ENCODE assay signal across 18 cellular contexts in the genomic region with DNA sequence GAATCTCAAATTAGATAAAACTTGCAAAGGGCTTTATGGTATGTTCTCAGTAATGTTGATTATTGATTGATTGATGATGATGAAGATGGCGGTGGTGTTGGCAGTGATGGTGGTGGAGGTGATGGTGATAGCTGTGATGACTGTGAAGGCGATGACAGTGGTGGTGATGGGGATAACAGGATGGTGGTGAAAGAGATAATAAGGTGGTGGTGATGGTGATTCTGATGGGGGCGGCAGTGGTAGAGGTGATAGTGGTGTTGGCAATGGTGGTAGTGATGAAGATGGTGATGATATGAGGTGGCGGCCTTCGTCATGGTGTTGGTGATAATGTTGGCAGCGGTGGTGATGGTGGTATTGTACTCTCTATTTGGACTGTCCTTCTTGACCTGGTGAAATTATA.
DNase-seq lines count a peak whose midpoint lies in the region; ATAC-seq and TF ChIP-seq lines count a peak whose summit lies in the region.
"Had no signal": no experiment of that assay in that cellular context is flagged by ENCODE, and none has a peak within 500 bp of the region (broad histone marks: within the 10 kb centered on the region; RNA-seq: fewer than 3 reads in every experiment).

No MANE protein-coding gene starts in this region.

- H3K9me3 ChIP-seq in T-helper 17 cell (ENCODE audit: control insufficient read depth, low read length, poor library complexity, severe bottlenecking) (no peaks in the 10 kb centered on the region), neural cell (ENCODE audit: low read length) (no peaks in the 10 kb centered on the region)
- H3K9me3 ChIP-seq: BLaER1 had no signal

- H3K27me3 ChIP-seq in neural cell (ENCODE audit: insufficient read depth, low read depth, low read length), result no peaks in the 10 kb centered on the region
- H3K27me3 ChIP-seq: BLaER1 had no signal

- H3K36me3 ChIP-seq in neural cell (ENCODE audit: insufficient read depth, low read length), result no peaks in the 10 kb centered on the region

- POLR2A ChIA-PET in activated naive CD8-positive, alpha-beta T cell treated with anti-CD3 and anti-CD28 coated beads, Interleukin-2, amount 10 ng/mL, durations not matched to agents 7 days and 5 days (lab: Charles Lee), result no interaction called here

- H3K4me3 Mint-ChIP-seq in activated naive CD8-positive, alpha-beta T cell treated with anti-CD3 and anti-CD28 coated beads, Interleukin-2, amount 10 ng/mL, durations not matched to agents 7 days and 5 days, result no peak overlapping the region
- no peak overlapping the region for H3K4me3 Mint-ChIP-seq in activated naive CD8-positive, alpha-beta T cell treated with anti-CD3 and anti-CD28 coated beads, Interleukin-2, amount 50 U/mL, for 24 hours
- H3K4me3 Mint-ChIP-seq in T-helper 17 cell, result no peak overlapping the region
- no peak overlapping the region for H3K4me3 Mint-ChIP-seq in effector memory CD8-positive, alpha-beta T cell
- H3K4me3 Mint-ChIP-seq: CD14-positive monocyte; CD4-positive, alpha-beta memory T cell; HFFc6 had no signal

- no peak for ATAC-seq in activated naive CD8-positive, alpha-beta T cell treated with anti-CD3 and anti-CD28 coated beads, Interleukin-2, amount 10 ng/mL, durations not matched to agents 7 days and 5 days (ENCODE audit: low read depth)
- no peak for ATAC-seq in activated naive CD8-positive, alpha-beta T cell treated with anti-CD3 and anti-CD28 coated beads, Interleukin-2, amount 50 U/mL, for 24 hours
- no peak for ATAC-seq in T-helper 17 cell
- ATAC-seq in effector memory CD8-positive, alpha-beta T cell (replicated peaks), result peak; percentile 33
- ATAC-seq: HCT116 had no signal

- H3K9me3 Mint-ChIP-seq in activated naive CD8-positive, alpha-beta T cell treated with anti-CD3 and anti-CD28 coated beads, Interleukin-2, amount 10 ng/mL, durations not matched to agents 7 days and 5 days, result no peaks in the 10 kb centered on the region
- no peaks in the 10 kb centered on the region for H3K9me3 Mint-ChIP-seq in activated naive CD8-positive, alpha-beta T cell treated with anti-CD3 and anti-CD28 coated beads, Interleukin-2, amount 50 U/mL, for 24 hours
- H3K9me3 Mint-ChIP-seq in effector memory CD8-positive, alpha-beta T cell, result no peaks in the 10 kb centered on the region
- H3K9me3 Mint-ChIP-seq: CD14-positive monocyte; CD4-positive, alpha-beta memory T cell; HFFc6 had no signal

- no peak for TF ChIP-seq CTCF in neural cell (IDR thresholded peaks at IDR 0.05; ENCODE audit: poor library complexity, severe bottlenecking)

- no peak overlapping the region for H3K9ac ChIP-seq in neural cell (ENCODE audit: low read length)
- H3K9ac ChIP-seq: BLaER1 had no signal

- peaks cover 17% of the 10 kb centered on the region for H3K4me1 Mint-ChIP-seq in activated naive CD8-positive, alpha-beta T cell treated with anti-CD3 and anti-CD28 coated beads, Interleukin-2, amount 10 ng/mL, durations not matched to agents 7 days and 5 days
- peaks cover 3% of the 10 kb centered on the region for H3K4me1 Mint-ChIP-seq in activated naive CD8-positive, alpha-beta T cell treated with anti-CD3 and anti-CD28 coated beads, Interleukin-2, amount 50 U/mL, for 24 hours
- H3K4me1 Mint-ChIP-seq in T-helper 17 cell, result peaks cover 21% of the 10 kb centered on the region
- H3K4me1 Mint-ChIP-seq in effector memory CD8-positive, alpha-beta T cell (ENCODE audit: low read depth in 2 of 2), result peaks cover 0 to 10% of the 10 kb centered on the region in 2 donors

- no peak for DNase-seq in activated naive CD8-positive, alpha-beta T cell treated with anti-CD3 and anti-CD28 coated beads, Interleukin-2, amount 10 ng/mL, durations not matched to agents 7 days and 5 days
- no peak for DNase-seq in activated naive CD8-positive, alpha-beta T cell treated with anti-CD3 and anti-CD28 coated beads, Interleukin-2, amount 50 U/mL, for 24 hours
- DNase-seq in T-helper 17 cell (no peak), islet precursor cell (no peak), OCI-M1 (lab: John Stamatoyannopoulos, UW) (no peak)
- DNase-seq in effector memory CD8-positive, alpha-beta T cell, result no peak
- DNase-seq: 8988T; Calu3; CD4-positive, alpha-beta memory T cell; DMS79 treated with DMSO at 0.1 percent for 48 hours; GF-D8; GOT3; H7; HFFc6 had no signal

- peaks cover 4% of the 10 kb centered on the region for H3F3A ChIP-seq in neural cell (ENCODE audit: insufficient read depth, low read length, poor library complexity, severe bottlenecking)

- H3K4me3 ChIP-seq in neural cell (ENCODE audit: low read length), result no peak overlapping the region
- H3K4me3 ChIP-seq: BLaER1 had no signal

- no peaks in the 10 kb centered on the region for H3K27me3 Mint-ChIP-seq in activated naive CD8-positive, alpha-beta T cell treated with anti-CD3 and anti-CD28 coated beads, Interleukin-2, amount 10 ng/mL, durations not matched to agents 7 days and 5 days
- no peaks in the 10 kb centered on the region for H3K27me3 Mint-ChIP-seq in activated naive CD8-positive, alpha-beta T cell treated with anti-CD3 and anti-CD28 coated beads, Interleukin-2, amount 50 U/mL, for 24 hours
- no peaks in the 10 kb centered on the region for H3K27me3 Mint-ChIP-seq in T-helper 17 cell
- H3K27me3 Mint-ChIP-seq in effector memory CD8-positive, alpha-beta T cell, result no peaks in the 10 kb centered on the region
- H3K27me3 Mint-ChIP-seq: CD4-positive, alpha-beta memory T cell had no signal

- H3K9me2 ChIP-seq in neural cell (ENCODE audit: insufficient read depth, low read length), result no peaks in the 10 kb centered on the region

- no peak for TF ChIP-seq RAD21 in neural cell (conservative IDR thresholded peaks at IDR 0.05)

- no peak overlapping the region for H3K4me2 ChIP-seq in neural cell (ENCODE audit: low read length)

- TF ChIP-seq EP300 in neural cell (conservative IDR thresholded peaks at IDR 0.05; ENCODE audit: poor library complexity, severe bottlenecking), result no peak

- no peak overlapping the region for H2AFZ ChIP-seq in neural cell (ENCODE audit: low read depth, low read length)

- H3K27ac Mint-ChIP-seq in activated naive CD8-positive, alpha-beta T cell treated with anti-CD3 and anti-CD28 coated beads, Interleukin-2, amount 10 ng/mL, durations not matched to agents 7 days and 5 days, result peak overlapping the region; percentile 39
- H3K27ac Mint-ChIP-seq in activated naive CD8-positive, alpha-beta T cell treated with anti-CD3 and anti-CD28 coated beads, Interleukin-2, amount 50 U/mL, for 24 hours, result no peak overlapping the region
- H3K27ac Mint-ChIP-seq in T-helper 17 cell, result peak overlapping the region; percentile 0
- no peak overlapping the region for H3K27ac Mint-ChIP-seq in effector memory CD8-positive, alpha-beta T cell
- H3K27ac Mint-ChIP-seq: HFFc6 had no signal

- no peaks in the 10 kb centered on the region for H4K20me1 ChIP-seq in neural cell (ENCODE audit: insufficient read depth)

- H3K79me2 ChIP-seq in neural cell (replicated peaks; ENCODE audit: insufficient read depth, low read length), result no peaks in the 10 kb centered on the region

- H3K36me3 Mint-ChIP-seq in activated naive CD8-positive, alpha-beta T cell treated with anti-CD3 and anti-CD28 coated beads, Interleukin-2, amount 10 ng/mL, durations not matched to agents 7 days and 5 days, result peaks cover 40% of the 10 kb centered on the region
- no peaks in the 10 kb centered on the region for H3K36me3 Mint-ChIP-seq in activated naive CD8-positive, alpha-beta T cell treated with anti-CD3 and anti-CD28 coated beads, Interleukin-2, amount 50 U/mL, for 24 hours (ENCODE audit: low read depth)
- H3K36me3 Mint-ChIP-seq in T-helper 17 cell (ENCODE audit: low read depth), result peaks cover 4% of the 10 kb centered on the region
- no peaks in the 10 kb centered on the region for H3K36me3 Mint-ChIP-seq in effector memory CD8-positive, alpha-beta T cell (ENCODE audit: insufficient read depth)

- peak overlapping the region; percentile 86 for H3K27ac ChIP-seq in neural cell (ENCODE audit: low read length)
- H3K27ac ChIP-seq: BLaER1 had no signal

TF ChIP-seq in neural cell, 6 proteins besides CTCF, POLR2A, EP300 and RAD21:
- no peak for TF ChIP-seq TAF1 (IDR thresholded peaks at IDR 0.05; ENCODE audit: low read depth)
- TF ChIP-seq, protein P1, sequence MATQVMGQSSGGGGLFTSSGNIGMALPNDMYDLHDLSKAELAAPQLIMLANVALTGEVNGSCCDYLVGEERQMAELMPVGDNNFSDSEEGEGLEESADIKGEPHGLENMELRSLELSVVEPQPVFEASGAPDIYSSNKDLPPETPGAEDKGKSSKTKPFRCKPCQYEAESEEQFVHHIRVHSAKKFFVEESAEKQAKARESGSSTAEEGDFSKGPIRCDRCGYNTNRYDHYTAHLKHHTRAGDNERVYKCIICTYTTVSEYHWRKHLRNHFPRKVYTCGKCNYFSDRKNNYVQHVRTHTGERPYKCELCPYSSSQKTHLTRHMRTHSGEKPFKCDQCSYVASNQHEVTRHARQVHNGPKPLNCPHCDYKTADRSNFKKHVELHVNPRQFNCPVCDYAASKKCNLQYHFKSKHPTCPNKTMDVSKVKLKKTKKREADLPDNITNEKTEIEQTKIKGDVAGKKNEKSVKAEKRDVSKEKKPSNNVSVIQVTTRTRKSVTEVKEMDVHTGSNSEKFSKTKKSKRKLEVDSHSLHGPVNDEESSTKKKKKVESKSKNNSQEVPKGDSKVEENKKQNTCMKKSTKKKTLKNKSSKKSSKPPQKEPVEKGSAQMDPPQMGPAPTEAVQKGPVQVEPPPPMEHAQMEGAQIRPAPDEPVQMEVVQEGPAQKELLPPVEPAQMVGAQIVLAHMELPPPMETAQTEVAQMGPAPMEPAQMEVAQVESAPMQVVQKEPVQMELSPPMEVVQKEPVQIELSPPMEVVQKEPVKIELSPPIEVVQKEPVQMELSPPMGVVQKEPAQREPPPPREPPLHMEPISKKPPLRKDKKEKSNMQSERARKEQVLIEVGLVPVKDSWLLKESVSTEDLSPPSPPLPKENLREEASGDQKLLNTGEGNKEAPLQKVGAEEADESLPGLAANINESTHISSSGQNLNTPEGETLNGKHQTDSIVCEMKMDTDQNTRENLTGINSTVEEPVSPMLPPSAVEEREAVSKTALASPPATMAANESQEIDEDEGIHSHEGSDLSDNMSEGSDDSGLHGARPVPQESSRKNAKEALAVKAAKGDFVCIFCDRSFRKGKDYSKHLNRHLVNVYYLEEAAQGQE (IDR thresholded peaks at IDR 0.05; ENCODE audit: borderline replicate concordance), result no peak

Comparison
In these comparisons a context has a peak if more than half of its experiments do, and no peak if none do; other contexts are left out.
1. H3K27ac Mint-ChIP-seq: peak in activated naive CD8-positive, alpha-beta T cell treated with anti-CD3 and anti-CD28 coated beads, Interleukin-2, amount 10 ng/mL, durations not matched to agents 7 days and 5 days (single experiment) and T-helper 17 cell (single experiment); none in activated naive CD8-positive, alpha-beta T cell treated with anti-CD3 and anti-CD28 coated beads, Interleukin-2, amount 50 U/mL, for 24 hours (single experiment) and effector memory CD8-positive, alpha-beta T cell (0 of 2).